ENCODE assay signal across 11 cellular contexts in genomic region chr17:14118951-14119350, GRCh38. TPM values are rescaled to one million over a fixed set of nuclear protein-coding genes. Genes with fewer than 3 reads are reported as not detected.
DNase-seq lines count a peak whose midpoint lies in the region; ATAC-seq, FAIRE-seq and TF ChIP-seq lines count a peak whose summit lies in the region.
"Had no signal": no experiment of that assay in that cellular context is flagged by ENCODE, and none has a peak within 500 bp of the region (broad histone marks: within the 10 kb centered on the region; RNA-seq: fewer than 3 reads in every experiment).

No MANE protein-coding gene starts in this region.

- POLR2A ChIA-PET in WTC11 (lab: Charles Lee): no interaction called here

- H3K4me1 Mint-ChIP-seq in activated naive CD8-positive, alpha-beta T cell (ENCODE audit: low read depth): peaks cover 76% of the 10 kb centered on the region
- peaks cover 12% of the 10 kb centered on the region for H3K4me1 Mint-ChIP-seq in WTC11

- H3K27ac Mint-ChIP-seq in activated naive CD8-positive, alpha-beta T cell: peak overlapping the region; percentile 80
- H3K27ac Mint-ChIP-seq in WTC11: no peak overlapping the region
- H3K27ac Mint-ChIP-seq: activated B cell treated with CpG ODN at 0.5 μM for 24 hours had no signal

- TF ChIP-seq CTCF in WTC11 (IDR thresholded peaks at IDR 0.05) (no peak), D721Med (IDR thresholded peaks at IDR 0.05; ENCODE audit: insufficient read depth, missing control alignments) (no peak)

- H3K9me3 Mint-ChIP-seq in activated naive CD8-positive, alpha-beta T cell (ENCODE audit: low read depth): peaks cover 6% of the 10 kb centered on the region
- H3K9me3 Mint-ChIP-seq in WTC11: peaks cover 6% of the 10 kb centered on the region
- H3K9me3 Mint-ChIP-seq: immature natural killer cell had no signal

- H3K27me3 Mint-ChIP-seq in activated naive CD8-positive, alpha-beta T cell: no peaks in the 10 kb centered on the region
- H3K27me3 Mint-ChIP-seq in WTC11 (ENCODE audit: low read depth): no peaks in the 10 kb centered on the region
- H3K27me3 Mint-ChIP-seq: activated B cell treated with CpG ODN at 0.5 μM for 24 hours had no signal

- H3K36me3 Mint-ChIP-seq in activated naive CD8-positive, alpha-beta T cell: peaks cover 22% of the 10 kb centered on the region
- H3K36me3 Mint-ChIP-seq in WTC11: peaks cover 2% of the 10 kb centered on the region; the same call in 1 of the 2 replicates

- DNase-seq in GM12892 (ENCODE audit: insufficient read length): no peak
- no peak for DNase-seq in WTC11 (ENCODE audit: low spot score)
- DNase-seq in D721Med (ENCODE audit: insufficient read length, low spot score): no peak
- DNase-seq in cerebellar nuclear complex (lab: John Stamatoyannopoulos, UW): no peak
- DNase-seq: activated B cell treated with CpG ODN at 0.5 μM for 24 hours, immature natural killer cell, NCI-H1436 had no signal

- peak; percentile 69 for ATAC-seq in GM18907 (IDR thresholded peaks at IDR 0.05; ENCODE audit: unreplicated experiment)
- peak; percentile 77 for ATAC-seq in HG02973 (IDR thresholded peaks at IDR 0.05; ENCODE audit: unreplicated experiment)
- ATAC-seq in WTC11: no peak
- ATAC-seq: HepG2 had no signal

- peak; percentile 84 for FAIRE-seq in GM12892 (lab: Jason Lieb, UNC)
- no peak for FAIRE-seq in D721Med (lab: Jason Lieb, UNC)
- FAIRE-seq: HepG2 had no signal

- TF ChIP-seq POLR2A in GM12892 (IDR thresholded peaks at IDR 0.05; ENCODE audit: low read depth, low read length): no peak

- peak overlapping the region; percentile 33 for H3K4me3 Mint-ChIP-seq in activated naive CD8-positive, alpha-beta T cell
- no peak overlapping the region for H3K4me3 Mint-ChIP-seq in WTC11
- H3K4me3 Mint-ChIP-seq: activated B cell treated with CpG ODN at 0.5 μM for 24 hours had no signal

- CTCF ChIA-PET in WTC11 (lab: Charles Lee): no interaction called here

TF ChIP-seq in WTC11, 78 proteins besides CTCF, POLR2A, EP300 and RAD21:
- no peak for TF ChIP-seq E2F1 (CRISPR knock-in tag; IDR thresholded peaks at IDR 0.05)
- TF ChIP-seq NR2C2 (CRISPR knock-in tag; IDR thresholded peaks at IDR 0.05): no peak
- TF ChIP-seq, protein P1, sequence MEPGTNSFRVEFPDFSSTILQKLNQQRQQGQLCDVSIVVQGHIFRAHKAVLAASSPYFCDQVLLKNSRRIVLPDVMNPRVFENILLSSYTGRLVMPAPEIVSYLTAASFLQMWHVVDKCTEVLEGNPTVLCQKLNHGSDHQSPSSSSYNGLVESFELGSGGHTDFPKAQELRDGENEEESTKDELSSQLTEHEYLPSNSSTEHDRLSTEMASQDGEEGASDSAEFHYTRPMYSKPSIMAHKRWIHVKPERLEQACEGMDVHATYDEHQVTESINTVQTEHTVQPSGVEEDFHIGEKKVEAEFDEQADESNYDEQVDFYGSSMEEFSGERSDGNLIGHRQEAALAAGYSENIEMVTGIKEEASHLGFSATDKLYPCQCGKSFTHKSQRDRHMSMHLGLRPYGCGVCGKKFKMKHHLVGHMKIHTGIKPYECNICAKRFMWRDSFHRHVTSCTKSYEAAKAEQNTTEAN (CRISPR knock-in tag; IDR thresholded peaks at IDR 0.05): no peak
- no peak for TF ChIP-seq ESRRA (CRISPR knock-in tag; IDR thresholded peaks at IDR 0.05; ENCODE audit: borderline replicate concordance)

RNA-seq across cellular contexts. Expression of gene COX10, which starts 49.6 kb away (rescaled TPM):
- 16.6 TPM for polyA plus RNA-seq in GM12892 (2012; ENCODE audit: missing spikeins)
- 16.7 to 22.0 TPM (median 16.9 TPM) in 3 replicates for total RNA-seq in WTC11 (2021)
